In genomic region chr4:84956014-84956413, GRCh38 we compare ENCODE assay signal across 18 cellular contexts. TPM values are rescaled to one million over a fixed set of nuclear protein-coding genes. Genes with fewer than 3 reads are reported as not detected.
A peak's percentile ranks its signal among the peaks of the same experiment; 100 is the strongest.
DNase-seq lines count a peak whose midpoint lies in the region; ATAC-seq and TF ChIP-seq lines count a peak whose summit lies in the region.
"Had no signal": no experiment of that assay in that cellular context is flagged by ENCODE, and none has a peak within 500 bp of the region (broad histone marks: within the 10 kb centered on the region; RNA-seq: fewer than 3 reads in every experiment).

No MANE protein-coding gene starts in this region.

- intact Hi-C loops in heart left ventricle (cut with DNase I) = loop anchor here in 1 of 10 donors (5.0 kb wide), 1 partner anchor 34 kb away; no protein-coding TSS in a partner anchor
- intact Hi-C loops in left cardiac atrium (cut with DNase I) = no loop called here
- intact Hi-C loops in posterior cingulate gyrus (cut with DNase I) = loop anchor here (5.0 kb wide), 1 partner anchor 34 kb away; no protein-coding TSS in a partner anchor

- H3K4me1 ChIP-seq in heart left ventricle = peaks cover 0 to 81% (median 49%) of the 10 kb centered on the region in 12 donors

- no peak overlapping the region for H3K9ac ChIP-seq in SK-N-MC (ENCODE audit: insufficient read length)

- CTCF ChIA-PET in GM10248 (lab: Yijun Ruan, JAX) = interaction anchor here (1.7 to 1.8 kb wide), 2 partner anchors 16 to 26 kb away, joined by 3 to 6 read pairs; no protein-coding TSS in a partner anchor

- peak in 3 of 4 donors; percentile 16 to 45 (median 34) for ATAC-seq in heart left ventricle
- no peak for ATAC-seq in left cardiac atrium
- ATAC-seq: activated naive CD4-positive, alpha-beta T cell treated with anti-CD3 and anti-CD28 coated beads, Interleukin-2, amount 50 U/mL, for 72 hours; body of pancreas; stimulated activated effector memory CD8-positive, alpha-beta T cell treated with anti-CD3 and anti-CD28 coated beads, Interleukin-12 subunit alpha, Interleukin-12 subunit beta, amount 100 ng/mL, for 72 hours had no signal

- POLR2A ChIA-PET in GM10248 (lab: Yijun Ruan, JAX) = no interaction called here

- H3K4me3 ChIP-seq in heart left ventricle (no peak overlapping the region), SK-N-MC (no peak overlapping the region)
- H3K4me3 ChIP-seq: body of pancreas, Peyer's patch, transverse colon had no signal

- 47 to 61% (median 54%) methylated on average over 3 of the region's 3 CpGs for WGBS in heart left ventricle, 4 donors

- no peaks in the 10 kb centered on the region for H3K36me3 ChIP-seq in heart left ventricle
- H3K36me3 ChIP-seq in SK-N-MC (ENCODE audit: insufficient read depth, low read length) = no peaks in the 10 kb centered on the region; the same call in 1 of the 2 replicates
- H3K36me3 ChIP-seq: Peyer's patch, transverse colon had no signal

- no peaks in the 10 kb centered on the region for H3K27me3 ChIP-seq in heart left ventricle
- H3K27me3 ChIP-seq: body of pancreas, Peyer's patch, transverse colon had no signal

- H3K4me3 Mint-ChIP-seq in type B pancreatic cell = no peak overlapping the region
- H3K4me3 Mint-ChIP-seq: activated T-cell treated with anti-CD3 and anti-CD28 coated beads, Interleukin-2, amount 50 U/mL, for 24 hours; stimulated activated effector memory CD8-positive, alpha-beta T cell treated with anti-CD3 and anti-CD28 coated beads, Interleukin-12 subunit alpha, Interleukin-12 subunit beta, amount 100 ng/mL, for 72 hours had no signal

- TF ChIP-seq CTCF in heart left ventricle (IDR thresholded peaks at IDR 0.05) (no peak), type B pancreatic cell (conservative IDR thresholded peaks at IDR 0.05) (no peak), GM10248 (IDR thresholded peaks at IDR 0.05; ENCODE audit: control extremely low read depth, extremely low read depth, low read depth, missing control alignments) (no peak)

- H3K27me3 Mint-ChIP-seq in type B pancreatic cell = no peaks in the 10 kb centered on the region

- DNase-seq in heart left ventricle = no peak
- DNase-seq in left cardiac atrium = no peak
- no peak for DNase-seq in SK-N-MC (ENCODE audit: low read depth, low spot score)
- DNase-seq in kidney tubule cell (ENCODE audit: low spot score) = peak; percentile 36
- DNase-seq in type B pancreatic cell (ENCODE audit: extremely low spot score, unreplicated experiment) = no peak
- no peak for DNase-seq in amygdala (lab: John Stamatoyannopoulos, UW)
- DNase-seq in GM10248 (ENCODE audit: extremely low spot score) = no peak
- no peak for DNase-seq in posterior cingulate gyrus
- DNase-seq: activated CD4-positive, alpha-beta T cell treated with anti-CD3 and anti-CD28 coated beads, Interleukin-2, amount 50 U/mL, for 48 hours; activated T-cell treated with anti-CD3 and anti-CD28 coated beads, Interleukin-2, amount 50 U/mL, for 24 hours; body of pancreas; head of caudate nucleus; kidney; NCI-H446; Peyer's patch; transverse colon had no signal

- H3K9me3 ChIP-seq in heart left ventricle (no peaks in the 10 kb centered on the region), SK-N-MC (ENCODE audit: low read depth, low read length) (no peaks in the 10 kb centered on the region)
- H3K9me3 ChIP-seq: body of pancreas, Peyer's patch, transverse colon had no signal

- no peak for TF ChIP-seq POLR2A in heart left ventricle (IDR thresholded peaks at IDR 0.05)

- peak overlapping the region; percentile 29 for H3K27ac Mint-ChIP-seq in type B pancreatic cell
- H3K27ac Mint-ChIP-seq: activated naive CD4-positive, alpha-beta T cell treated with anti-CD3 and anti-CD28 coated beads, Interleukin-2, amount 50 U/mL, for 72 hours; activated T-cell treated with anti-CD3 and anti-CD28 coated beads, Interleukin-2, amount 50 U/mL, for 24 hours; stimulated activated effector memory CD8-positive, alpha-beta T cell treated with anti-CD3 and anti-CD28 coated beads, Interleukin-12 subunit alpha, Interleukin-12 subunit beta, amount 100 ng/mL, for 72 hours had no signal

- H3K36me3 Mint-ChIP-seq in type B pancreatic cell = peaks cover 4% of the 10 kb centered on the region
- H3K36me3 Mint-ChIP-seq: activated naive CD4-positive, alpha-beta T cell treated with anti-CD3 and anti-CD28 coated beads, Interleukin-2, amount 50 U/mL, for 72 hours; stimulated activated effector memory CD8-positive, alpha-beta T cell treated with anti-CD3 and anti-CD28 coated beads, Interleukin-12 subunit alpha, Interleukin-12 subunit beta, amount 100 ng/mL, for 72 hours had no signal

- H3K4me1 Mint-ChIP-seq in type B pancreatic cell (ENCODE audit: unreplicated experiment) = peaks cover 19% of the 10 kb centered on the region
- H3K4me1 Mint-ChIP-seq: stimulated activated effector memory CD8-positive, alpha-beta T cell treated with anti-CD3 and anti-CD28 coated beads, Interleukin-12 subunit alpha, Interleukin-12 subunit beta, amount 100 ng/mL, for 72 hours had no signal

- H3K9me3 Mint-ChIP-seq in type B pancreatic cell = no peaks in the 10 kb centered on the region
- H3K9me3 Mint-ChIP-seq: activated naive CD4-positive, alpha-beta T cell treated with anti-CD3 and anti-CD28 coated beads, Interleukin-2, amount 50 U/mL, for 72 hours; activated T-cell treated with anti-CD3 and anti-CD28 coated beads, Interleukin-2, amount 50 U/mL, for 24 hours; stimulated activated effector memory CD8-positive, alpha-beta T cell treated with anti-CD3 and anti-CD28 coated beads, Interleukin-12 subunit alpha, Interleukin-12 subunit beta, amount 100 ng/mL, for 72 hours had no signal

- peak overlapping the region in 1 of 12 donors; percentile 39 for H3K27ac ChIP-seq in heart left ventricle
- H3K27ac ChIP-seq in SK-N-MC = peak overlapping the region; percentile 49; the same call in 1 of the 2 replicates
- H3K27ac ChIP-seq: Peyer's patch, transverse colon had no signal

RNA-seq across cellular contexts. Expression of gene WDFY3, which starts 10.5 kb away (rescaled TPM):
- total RNA-seq in heart left ventricle = 100 to 1,000 TPM in 1 of 9 donors, 10 to 100 TPM in 8; 29.2 to 103 (median 54.1) TPM
- 10 to 100 TPM in 1 of 2 donors, 1 to 10 TPM in 1; 5.0 to 14.2 TPM for polyA plus RNA-seq in heart left ventricle
- total RNA-seq in left cardiac atrium = 10 to 100 TPM; 45.5 to 47.8 TPM
- 76.4 and 79.5 TPM in 2 replicates for total RNA-seq in type B pancreatic cell (ENCODE audit: low replicate concordance)

Comparison
In these comparisons a context has a peak if more than half of its experiments do, and no peak if none do; other contexts are left out.
1. ATAC-seq: peak in heart left ventricle (3 of 4); none in left cardiac atrium (0 of 2).